In genomic region chr9:123115146-123115913, GRCh38 we compare ENCODE assay signal across 1 cellular context.
TF ChIP-seq lines count a peak whose summit lies in the region.

No MANE protein-coding gene starts in this region.

TF ChIP-seq in GM12878, 131 proteins besides CTCF, POLR2A, EP300 and RAD21 (continued from another document):
- no peak for TF ChIP-seq HSF1 (IDR thresholded peaks at IDR 0.05; ENCODE audit: low read depth, low read length)
- no peak for TF ChIP-seq KLF5 (IDR thresholded peaks at IDR 0.05; ENCODE audit: partially characterized antibody)
- no peak for TF ChIP-seq SREBF2 (IDR thresholded peaks at IDR 0.05; ENCODE audit: low read length)
- TF ChIP-seq RB1 (IDR thresholded peaks at IDR 0.05; ENCODE audit: borderline replicate concordance), result no peak
- TF ChIP-seq SMAD1 (IDR thresholded peaks at IDR 0.05; ENCODE audit: low read depth, partially characterized antibody), result no peak
- TF ChIP-seq ATF2 (IDR thresholded peaks at IDR 0.05; ENCODE audit: low read length), result no peak
- no peak for TF ChIP-seq HDAC6 (IDR thresholded peaks at IDR 0.05; ENCODE audit: unreplicated experiment)
